2 cellular contexts compared by ENCODE assay signal in the genomic region with DNA sequence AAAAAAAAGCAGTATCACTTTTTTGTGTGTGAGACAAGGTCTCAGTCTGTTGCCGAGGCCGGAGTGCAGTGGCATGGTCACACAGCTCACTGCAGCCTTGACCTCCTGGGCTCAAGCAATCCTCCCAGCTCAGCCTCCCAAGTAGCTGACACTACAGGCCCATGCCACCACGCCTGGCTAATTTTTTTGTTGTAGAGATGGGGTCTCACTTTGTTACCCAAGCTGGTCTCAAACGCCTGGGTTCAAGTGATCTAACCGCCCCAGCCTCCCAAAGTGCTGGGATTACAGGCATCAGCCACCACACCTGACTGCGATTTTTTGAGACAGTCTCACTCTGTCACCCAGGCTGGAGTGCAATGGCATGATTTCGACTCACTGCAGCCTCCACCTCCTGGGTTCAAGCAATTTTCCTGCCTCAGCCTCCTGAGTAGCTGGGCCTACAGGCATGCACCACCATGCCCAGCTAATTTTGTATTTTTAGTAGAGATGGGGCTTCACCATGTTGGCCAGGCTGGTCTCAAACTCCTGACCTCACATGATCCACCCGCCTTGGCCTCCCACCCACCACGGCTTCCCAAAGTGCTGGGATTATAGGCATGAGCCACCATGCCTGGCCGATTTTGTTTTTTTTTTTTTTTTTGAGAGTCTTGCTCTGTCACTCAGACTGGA.
TF ChIP-seq lines count a peak whose summit lies in the region.
"Not testable (repeated sequence)": the region's sequence is repeated elsewhere in the genome, so short reads cannot be mapped to it uniquely, and the experiment has no call there.

No MANE protein-coding gene starts in this region.

TF ChIP-seq in K562, 482 proteins besides CTCF, POLR2A, EP300 and RAD21 (continues in another document):
- TF ChIP-seq ZNF3 (CRISPR knock-in tag; IDR thresholded peaks at IDR 0.05): 0 out of 2 replicates have a peak, but pooled peaks have one; percentile 36
- TF ChIP-seq ZNF277 (CRISPR knock-in tag; IDR thresholded peaks at IDR 0.05; ENCODE audit: borderline replicate concordance): 0 out of 2 replicates have a peak, but pooled peaks have one; percentile 59
- TF ChIP-seq, protein P1, sequence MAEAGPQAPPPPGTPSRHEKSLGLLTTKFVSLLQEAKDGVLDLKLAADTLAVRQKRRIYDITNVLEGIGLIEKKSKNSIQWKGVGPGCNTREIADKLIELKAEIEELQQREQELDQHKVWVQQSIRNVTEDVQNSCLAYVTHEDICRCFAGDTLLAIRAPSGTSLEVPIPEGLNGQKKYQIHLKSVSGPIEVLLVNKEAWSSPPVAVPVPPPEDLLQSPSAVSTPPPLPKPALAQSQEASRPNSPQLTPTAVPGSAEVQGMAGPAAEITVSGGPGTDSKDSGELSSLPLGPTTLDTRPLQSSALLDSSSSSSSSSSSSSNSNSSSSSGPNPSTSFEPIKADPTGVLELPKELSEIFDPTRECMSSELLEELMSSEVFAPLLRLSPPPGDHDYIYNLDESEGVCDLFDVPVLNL (CRISPR knock-in tag; IDR thresholded peaks at IDR 0.05; ENCODE audit: low read depth): 0 out of 2 replicates have a peak, but pooled peaks have one; percentile 48
- TF ChIP-seq ZNF384 (IDR thresholded peaks at IDR 0.05; ENCODE audit: low read depth, low read length): 0 out of 2 replicates have a peak, but pooled peaks have one; percentile 27
- TF ChIP-seq PURB (CRISPR knock-in tag; IDR thresholded peaks at IDR 0.05; ENCODE audit: low read depth): peak; percentile 83; the same call in 1 of the 2 replicates
- peak; percentile 74; the same call in 1 of the 2 replicates for TF ChIP-seq FOXP1 (CRISPR knock-in tag; IDR thresholded peaks at IDR 0.05)
- TF ChIP-seq TEAD1 (CRISPR knock-in tag; IDR thresholded peaks at IDR 0.05): peak in 1 of 2 experiments; percentile 56; a peak in 1 of 4 replicates
- 0 out of 2 replicates have a peak, but pooled peaks have one; percentile 19 for TF ChIP-seq CEBPG (CRISPR knock-in tag; IDR thresholded peaks at IDR 0.05)
- not testable (repeated sequence) for TF ChIP-seq CEBPG (tag; conservative IDR thresholded peaks at IDR 0.05 in 1 of 2, IDR thresholded peaks at IDR 0.05 in 1 of 2)
- 0 out of 2 replicates have a peak, but pooled peaks have one; percentile 8 for TF ChIP-seq CXXC5 (CRISPR knock-in tag; IDR thresholded peaks at IDR 0.05)
- TF ChIP-seq, protein P2, sequence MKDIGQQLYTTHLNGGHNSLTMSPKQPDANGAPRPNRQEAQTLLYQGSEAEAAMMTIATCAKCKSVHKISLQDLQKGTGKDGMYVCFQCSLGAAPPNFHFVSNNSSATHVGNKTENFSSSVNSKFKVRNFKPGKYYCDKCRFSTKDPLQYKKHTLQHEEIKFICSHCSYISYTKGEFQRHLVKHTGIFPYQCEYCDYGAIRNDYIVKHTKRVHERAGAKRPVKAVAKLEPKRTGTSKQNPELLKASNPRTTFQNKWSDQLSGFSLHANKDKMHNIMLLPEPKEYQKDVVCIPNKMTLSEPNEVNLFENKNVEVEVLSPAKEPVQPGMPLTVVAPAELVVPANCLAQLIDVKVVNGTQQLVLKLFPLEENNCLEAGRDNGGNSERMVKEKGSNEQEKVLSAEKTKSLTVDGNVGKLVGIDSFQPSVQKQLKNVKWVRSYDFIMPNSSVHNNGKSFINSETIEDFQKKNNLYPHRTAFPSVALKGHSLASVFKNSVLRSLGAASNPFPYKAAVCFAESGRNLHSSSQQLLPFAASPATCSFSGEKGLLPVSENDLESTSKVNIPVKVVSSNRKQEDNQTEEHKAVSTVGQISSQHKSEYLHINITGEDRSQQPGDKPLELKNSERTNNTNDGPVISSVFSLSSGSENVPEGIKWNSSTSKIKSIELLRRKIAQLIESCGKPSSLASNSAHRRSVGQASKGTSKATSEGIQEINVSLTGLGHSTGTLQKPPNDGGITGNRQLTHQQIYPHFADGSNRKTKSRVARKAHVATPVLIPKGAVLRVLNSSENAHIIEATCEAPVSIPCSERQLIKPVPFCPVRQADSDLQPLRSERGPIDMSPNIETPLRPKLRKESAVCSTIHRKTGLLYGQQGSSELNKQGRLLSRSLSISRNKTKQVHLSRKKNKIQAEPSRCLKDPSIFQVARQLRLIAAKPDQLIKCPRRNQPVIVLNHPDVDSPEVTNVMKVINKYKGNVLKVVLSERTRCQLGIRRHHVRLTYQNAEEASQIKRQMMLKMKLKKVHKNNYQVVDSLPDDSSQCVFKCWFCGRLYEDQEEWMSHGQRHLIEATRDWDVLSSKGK (CRISPR knock-in tag; IDR thresholded peaks at IDR 0.05): 0 out of 2 replicates have a peak, but pooled peaks have one; percentile 67
- TF ChIP-seq, protein P3, sequence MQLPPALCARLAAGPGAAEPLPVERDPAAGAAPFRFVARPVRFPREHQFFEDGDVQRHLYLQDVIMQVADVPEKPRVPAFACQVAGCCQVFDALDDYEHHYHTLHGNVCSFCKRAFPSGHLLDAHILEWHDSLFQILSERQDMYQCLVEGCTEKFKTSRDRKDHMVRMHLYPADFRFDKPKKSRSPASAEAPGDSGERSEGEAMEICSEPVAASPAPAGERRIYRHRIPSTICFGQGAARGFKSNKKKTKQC (CRISPR knock-in tag; IDR thresholded peaks at IDR 0.05): 0 out of 2 replicates have a peak, but pooled peaks have one; percentile 55
- TF ChIP-seq, protein P4, sequence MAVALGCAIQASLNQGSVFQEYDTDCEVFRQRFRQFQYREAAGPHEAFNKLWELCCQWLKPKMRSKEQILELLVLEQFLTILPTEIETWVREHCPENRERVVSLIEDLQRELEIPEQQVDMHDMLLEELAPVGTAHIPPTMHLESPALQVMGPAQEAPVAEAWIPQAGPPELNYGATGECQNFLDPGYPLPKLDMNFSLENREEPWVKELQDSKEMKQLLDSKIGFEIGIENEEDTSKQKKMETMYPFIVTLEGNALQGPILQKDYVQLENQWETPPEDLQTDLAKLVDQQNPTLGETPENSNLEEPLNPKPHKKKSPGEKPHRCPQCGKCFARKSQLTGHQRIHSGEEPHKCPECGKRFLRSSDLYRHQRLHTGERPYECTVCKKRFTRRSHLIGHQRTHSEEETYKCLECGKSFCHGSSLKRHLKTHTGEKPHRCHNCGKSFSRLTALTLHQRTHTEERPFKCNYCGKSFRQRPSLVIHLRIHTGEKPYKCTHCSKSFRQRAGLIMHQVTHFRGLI (CRISPR knock-in tag; IDR thresholded peaks at IDR 0.05): 0 out of 2 replicates have a peak, but pooled peaks have one; percentile 13
- TF ChIP-seq, protein P5, sequence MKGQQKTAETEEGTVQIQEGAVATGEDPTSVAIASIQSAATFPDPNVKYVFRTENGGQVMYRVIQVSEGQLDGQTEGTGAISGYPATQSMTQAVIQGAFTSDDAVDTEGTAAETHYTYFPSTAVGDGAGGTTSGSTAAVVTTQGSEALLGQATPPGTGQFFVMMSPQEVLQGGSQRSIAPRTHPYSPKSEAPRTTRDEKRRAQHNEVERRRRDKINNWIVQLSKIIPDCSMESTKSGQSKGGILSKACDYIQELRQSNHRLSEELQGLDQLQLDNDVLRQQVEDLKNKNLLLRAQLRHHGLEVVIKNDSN (CRISPR knock-in tag; IDR thresholded peaks at IDR 0.05): peak; percentile 52; the same call in 1 of the 2 replicates
- 0 out of 2 replicates have a peak, but pooled peaks have one; percentile 49 for TF ChIP-seq ZNF717 (CRISPR knock-in tag; IDR thresholded peaks at IDR 0.05)
- 0 out of 2 replicates have a peak, but pooled peaks have one; percentile 46 for TF ChIP-seq ZNF263 (CRISPR knock-in tag; IDR thresholded peaks at IDR 0.05; ENCODE audit: borderline replicate concordance)

TF ChIP-seq in HepG2, 621 proteins besides CTCF, POLR2A, EP300 and RAD21:
- TF ChIP-seq ZNF770 (CRISPR knock-in tag; IDR thresholded peaks at IDR 0.05): peak; percentile 45; the same call in 1 of the 2 replicates
